15 cellular contexts compared by ENCODE assay signal in genomic region chr20:48749437-48749836, GRCh38.
DNase-seq lines count a peak whose midpoint lies in the region; ATAC-seq and TF ChIP-seq lines count a peak whose summit lies in the region.
"Had no signal": no experiment of that assay in that cellular context is flagged by ENCODE, and none has a peak within 500 bp of the region (broad histone marks: within the 10 kb centered on the region; RNA-seq: fewer than 3 reads in every experiment).

No MANE protein-coding gene starts in this region.

- peaks cover 55% of the 10 kb centered on the region for H3K4me1 Mint-ChIP-seq in brain

- H3K36me3 Mint-ChIP-seq in brain = peaks cover 5% of the 10 kb centered on the region

- H3K9me3 Mint-ChIP-seq in brain = peaks cover 0 to 3% (median 0%) of the 10 kb centered on the region in 5 experiments

- TF ChIP-seq CTCF in NB4 (IDR thresholded peaks at IDR 0.05; ENCODE audit: low read depth, low read length) (no peak), brain (conservative IDR thresholded peaks at IDR 0.05) (no peak), neutrophil (IDR thresholded peaks at IDR 0.05) (no peak), esophagus muscularis mucosa (IDR thresholded peaks at IDR 0.05) (no peak)

- no peaks in the 10 kb centered on the region for H3K9me3 ChIP-seq in neutrophil
- H3K9me3 ChIP-seq in esophagus muscularis mucosa = no peaks in the 10 kb centered on the region
- H3K9me3 ChIP-seq: tibial artery had no signal

- intact Hi-C loops in esophagus muscularis mucosa (cut with DNase I) = no loop called here

- peak overlapping the region in 3 of 5 experiments; percentile 30 to 63 (median 54) for H3K27ac Mint-ChIP-seq in brain

- no peak overlapping the region for H3K4me3 Mint-ChIP-seq in brain
- H3K4me3 Mint-ChIP-seq: nephron had no signal

- peak overlapping the region; percentile 99 for H3K27ac ChIP-seq in neutrophil
- no peak overlapping the region for H3K27ac ChIP-seq in esophagus muscularis mucosa (replicated peaks in 1 of 4)
- H3K27ac ChIP-seq: 22Rv1, tibial artery had no signal

- no peaks in the 10 kb centered on the region for H3K27me3 Mint-ChIP-seq in brain

- no peaks in the 10 kb centered on the region for H3K27me3 ChIP-seq in neutrophil
- no peaks in the 10 kb centered on the region for H3K27me3 ChIP-seq in esophagus muscularis mucosa
- H3K27me3 ChIP-seq: tibial artery had no signal

- no peak for TF ChIP-seq EP300 in esophagus muscularis mucosa (IDR thresholded peaks at IDR 0.05)

- ATAC-seq in HG03378 (IDR thresholded peaks at IDR 0.05; ENCODE audit: unreplicated experiment) = no peak

- 71% methylated on average over 8 of the region's 10 CpGs for WGBS in esophagus muscularis mucosa

- H3K4me1 ChIP-seq in neutrophil (ENCODE audit: control insufficient read depth in 1 of 2, insufficient read depth in 1 of 2, low read depth in 1 of 2, low read length in 1 of 2) (peaks cover 76 to 79% of the 10 kb centered on the region in 2 experiments), esophagus muscularis mucosa (peaks cover 7 to 33% (median 18%) of the 10 kb centered on the region in 4 donors)

- peaks cover 55% of the 10 kb centered on the region for H3K36me3 ChIP-seq in neutrophil
- H3K36me3 ChIP-seq in esophagus muscularis mucosa = peaks cover 0 to 14% (median 9%) of the 10 kb centered on the region in 4 donors

- DNase-seq in DMS 273 (lab: John Stamatoyannopoulos, UW; ENCODE audit: unreplicated experiment) = peak; percentile 34
- DNase-seq in DMS 273 treated with DMSO at 0.1 percent for 48 hours (lab: John Stamatoyannopoulos, UW) = no peak
- DNase-seq in NB4 (ENCODE audit: low read depth) = peak; percentile 66
- no peak for DNase-seq in esophagus muscularis mucosa (ENCODE audit: extremely low spot score)
- DNase-seq in LoVo (ENCODE audit: low spot score) = no peak
- DNase-seq: GF-D8; MM.1S; NCI-H2107; NK-92 treated with Interleukin-12 subunit alpha and Interleukin-12 subunit beta, amount 100 ng/mL, for 24 hours; tibial artery had no signal

- H3K4me3 ChIP-seq in NB4 (ENCODE audit: low read depth, low read length) (no peak overlapping the region), neutrophil (ENCODE audit: low read depth in 1 of 2, low read length in 1 of 2) (no peak overlapping the region), esophagus muscularis mucosa (no peak overlapping the region)
- H3K4me3 ChIP-seq: tibial artery had no signal

- no peak for TF ChIP-seq POLR2A in NB4 (IDR thresholded peaks at IDR 0.05; ENCODE audit: extremely low read depth, insufficient read length)
- TF ChIP-seq POLR2A in esophagus muscularis mucosa (IDR thresholded peaks at IDR 0.05; ENCODE audit: low read depth) = no peak

Comparison
In these comparisons a context has a peak if more than half of its experiments do, and no peak if none do; other contexts are left out.
1. DNase-seq: peak in DMS 273 (single experiment) and NB4 (single experiment); none in DMS 273 treated with DMSO at 0.1 percent for 48 hours (single experiment), esophagus muscularis mucosa (single experiment) and LoVo (single experiment).